In the genomic region with DNA sequence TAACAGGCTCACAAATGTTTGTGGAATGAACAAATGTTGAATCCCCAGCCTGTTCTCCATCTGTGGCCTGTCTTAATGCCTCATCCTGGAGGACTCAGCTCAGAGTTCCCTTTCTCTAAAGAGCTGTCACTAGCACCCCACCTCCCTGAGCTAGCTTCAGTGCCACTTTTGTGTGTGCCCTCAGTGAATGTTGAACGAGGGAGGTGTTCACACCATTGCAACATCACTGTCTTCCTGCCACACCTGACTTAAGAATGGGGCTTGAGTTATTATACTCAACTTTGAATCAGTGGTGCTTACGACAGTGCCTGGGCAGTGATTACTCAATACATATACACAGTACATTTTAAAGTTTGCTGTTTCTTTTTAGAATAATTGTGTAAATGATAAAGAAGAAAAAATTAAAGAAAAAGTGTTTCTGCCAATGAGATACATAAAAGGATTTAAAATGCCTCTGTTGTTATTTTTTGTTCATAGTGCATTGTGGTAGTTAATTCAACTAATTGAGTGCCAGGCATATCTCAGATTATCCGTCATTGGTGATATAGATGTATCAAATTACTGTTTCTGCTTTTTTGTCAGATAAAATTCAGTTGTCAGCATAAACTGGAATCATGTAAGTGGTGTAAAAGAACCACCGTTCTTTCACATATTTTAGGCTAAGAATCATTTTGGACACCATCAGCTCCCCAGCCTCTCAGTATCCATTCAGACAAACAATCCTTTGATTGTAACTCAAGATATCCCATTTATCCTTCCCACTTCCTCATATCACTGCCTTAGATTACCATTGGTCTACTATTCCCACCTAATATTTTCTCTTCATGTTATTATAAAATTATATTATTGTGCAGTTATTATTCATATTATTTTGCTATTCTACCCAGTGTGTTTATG, we compare ENCODE assay signal across 1 cellular context.
TF ChIP-seq lines count a peak whose summit lies in the region.

No MANE protein-coding gene starts in this region.

TF ChIP-seq in HEK293, 187 proteins besides CTCF, POLR2A, EP300 and RAD21 (continued from another document):
- no peak for TF ChIP-seq ZNF768 (tag by site-specific recombination; IDR thresholded peaks at IDR 0.05)
- TF ChIP-seq ZNF561 (tag by site-specific recombination; IDR thresholded peaks at IDR 0.05; ENCODE audit: borderline replicate concordance) = no peak
- TF ChIP-seq ZNF155 (tag by site-specific recombination; IDR thresholded peaks at IDR 0.05) = no peak
- TF ChIP-seq YY1 (tag by site-specific recombination; IDR thresholded peaks at IDR 0.05) = no peak
- no peak for TF ChIP-seq ZNF16 (tag by site-specific recombination; IDR thresholded peaks at IDR 0.05; ENCODE audit: low read depth)
- TF ChIP-seq, protein P1, sequence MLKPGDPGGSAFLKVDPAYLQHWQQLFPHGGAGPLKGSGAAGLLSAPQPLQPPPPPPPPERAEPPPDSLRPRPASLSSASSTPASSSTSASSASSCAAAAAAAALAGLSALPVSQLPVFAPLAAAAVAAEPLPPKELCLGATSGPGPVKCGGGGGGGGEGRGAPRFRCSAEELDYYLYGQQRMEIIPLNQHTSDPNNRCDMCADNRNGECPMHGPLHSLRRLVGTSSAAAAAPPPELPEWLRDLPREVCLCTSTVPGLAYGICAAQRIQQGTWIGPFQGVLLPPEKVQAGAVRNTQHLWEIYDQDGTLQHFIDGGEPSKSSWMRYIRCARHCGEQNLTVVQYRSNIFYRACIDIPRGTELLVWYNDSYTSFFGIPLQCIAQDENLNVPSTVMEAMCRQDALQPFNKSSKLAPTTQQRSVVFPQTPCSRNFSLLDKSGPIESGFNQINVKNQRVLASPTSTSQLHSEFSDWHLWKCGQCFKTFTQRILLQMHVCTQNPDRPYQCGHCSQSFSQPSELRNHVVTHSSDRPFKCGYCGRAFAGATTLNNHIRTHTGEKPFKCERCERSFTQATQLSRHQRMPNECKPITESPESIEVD (tag by site-specific recombination; IDR thresholded peaks at IDR 0.05) = peak; percentile 64; the same call in 1 of the 2 replicates
- peak; percentile 30; the same call in 1 of the 2 replicates for TF ChIP-seq ZNF629 (tag by site-specific recombination; IDR thresholded peaks at IDR 0.05)
